Comparison of ENCODE assay signal across 29 cellular contexts in the genomic region with DNA sequence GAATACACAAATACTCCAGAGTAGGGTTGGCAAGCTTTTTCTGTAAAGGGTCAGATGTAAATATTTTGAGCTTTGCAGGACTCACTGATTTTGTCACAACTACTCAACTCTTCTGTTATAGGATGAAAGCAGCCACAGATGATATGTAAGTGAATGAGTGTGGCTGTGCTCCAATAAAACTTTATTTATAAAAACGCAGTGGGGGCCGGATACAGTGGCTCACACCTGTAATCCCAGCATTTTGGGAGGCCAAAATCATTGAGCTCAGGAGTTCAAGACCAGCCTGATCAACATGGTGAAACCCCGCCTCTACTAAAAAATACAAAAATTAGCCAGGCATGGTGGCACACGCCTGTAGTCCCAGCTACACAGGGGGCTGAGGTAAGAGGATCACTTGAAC.
"Had no signal": no experiment of that assay in that cellular context is flagged by ENCODE, and none has a peak within 500 bp of the region (broad histone marks: within the 10 kb centered on the region; RNA-seq: fewer than 3 reads in every experiment).

No MANE protein-coding gene starts in this region.

- ATAC-seq: activated naive CD8-positive, alpha-beta T cell treated with anti-CD3 and anti-CD28 coated beads, Interleukin-2, amount 50 U/mL, for 24 hours; activated T-cell treated with anti-CD3 and anti-CD28 coated beads, Interleukin-2, amount 50 U/mL, for 4 hours; activated T-helper 17 cell treated with anti-CD3 and anti-CD28 coated beads, Interleukin-2, amount 50 U/mL, for 72 hours; body of pancreas; gastroesophageal sphincter; heart right ventricle; WTC11 had no signal

- H3K27me3 ChIP-seq: adrenal gland, body of pancreas, colonic mucosa, esophagus squamous epithelium, gastroesophageal sphincter, heart right ventricle had no signal

- H3K4me3 Mint-ChIP-seq: activated CD4-positive, alpha-beta memory T cell treated with anti-CD3 and anti-CD28 coated beads, Interleukin-2, amount 10 ng/mL, durations not matched to agents 7 days and 5 days; activated CD4-positive, alpha-beta T cell treated with anti-CD3 and anti-CD28 coated beads, Interleukin-2, amount 10 ng/mL, durations not matched to agents 7 days and 5 days; activated naive CD4-positive, alpha-beta T cell treated with anti-CD3 and anti-CD28 coated beads, Interleukin-2, amount 50 U/mL, for 24 hours; activated naive CD8-positive, alpha-beta T cell treated with anti-CD3 and anti-CD28 coated beads for 36 hours; activated naive CD8-positive, alpha-beta T cell treated with anti-CD3 and anti-CD28 coated beads, Interleukin-2, amount 50 U/mL, for 24 hours; activated T-cell treated with anti-CD3 and anti-CD28 coated beads, Interleukin-2, amount 50 U/mL, for 4 hours; activated T-helper 17 cell treated with anti-CD3 and anti-CD28 coated beads, Interleukin-2, amount 50 U/mL, for 72 hours; WTC11 had no signal

- H3K27ac Mint-ChIP-seq: activated CD4-positive, alpha-beta memory T cell treated with anti-CD3 and anti-CD28 coated beads, Interleukin-2, amount 10 ng/mL, durations not matched to agents 7 days and 5 days; activated CD4-positive, alpha-beta T cell treated with anti-CD3 and anti-CD28 coated beads, Interleukin-2, amount 10 ng/mL, durations not matched to agents 7 days and 5 days; activated naive CD4-positive, alpha-beta T cell treated with anti-CD3 and anti-CD28 coated beads, Interleukin-2, amount 50 U/mL, for 24 hours; activated naive CD8-positive, alpha-beta T cell treated with anti-CD3 and anti-CD28 coated beads for 36 hours; activated naive CD8-positive, alpha-beta T cell treated with anti-CD3 and anti-CD28 coated beads, Interleukin-2, amount 50 U/mL, for 24 hours; activated T-helper 17 cell treated with anti-CD3 and anti-CD28 coated beads, Interleukin-2, amount 50 U/mL, for 72 hours; WTC11 had no signal

- H3K9me3 ChIP-seq: adrenal gland, body of pancreas, colonic mucosa had no signal

- H3K9me3 Mint-ChIP-seq: activated naive CD4-positive, alpha-beta T cell treated with anti-CD3 and anti-CD28 coated beads, Interleukin-2, amount 50 U/mL, for 24 hours; activated naive CD8-positive, alpha-beta T cell treated with anti-CD3 and anti-CD28 coated beads, Interleukin-2, amount 50 U/mL, for 24 hours; activated T-helper 17 cell treated with anti-CD3 and anti-CD28 coated beads, Interleukin-2, amount 50 U/mL, for 72 hours had no signal

- H3K27me3 Mint-ChIP-seq: activated CD4-positive, alpha-beta memory T cell treated with anti-CD3 and anti-CD28 coated beads, Interleukin-2, amount 10 ng/mL, durations not matched to agents 7 days and 5 days; activated CD4-positive, alpha-beta T cell treated with anti-CD3 and anti-CD28 coated beads, Interleukin-2, amount 10 ng/mL, durations not matched to agents 7 days and 5 days; activated naive CD4-positive, alpha-beta T cell treated with anti-CD3 and anti-CD28 coated beads, Interleukin-2, amount 50 U/mL, for 24 hours; activated naive CD8-positive, alpha-beta T cell treated with anti-CD3 and anti-CD28 coated beads for 36 hours; activated naive CD8-positive, alpha-beta T cell treated with anti-CD3 and anti-CD28 coated beads, Interleukin-2, amount 50 U/mL, for 24 hours; activated T-helper 17 cell treated with anti-CD3 and anti-CD28 coated beads, Interleukin-2, amount 50 U/mL, for 72 hours had no signal

- H3K27ac ChIP-seq: adrenal gland, colonic mucosa, epithelial cell of prostate, esophagus squamous epithelium, gastroesophageal sphincter, heart right ventricle had no signal

- H3K36me3 ChIP-seq: adrenal gland, colonic mucosa, esophagus squamous epithelium, gastroesophageal sphincter, heart right ventricle had no signal

- H3K4me1 ChIP-seq: colonic mucosa had no signal

- DNase-seq: activated CD4-positive, alpha-beta memory T cell treated with anti-CD3 and anti-CD28 coated beads, Interleukin-2, amount 10 ng/mL, durations not matched to agents 7 days and 5 days; activated CD4-positive, alpha-beta T cell treated with anti-CD3 and anti-CD28 coated beads for 1 hour; activated CD4-positive, alpha-beta T cell treated with anti-CD3 and anti-CD28 coated beads for 4 hours; activated CD4-positive, alpha-beta T cell treated with anti-CD3 and anti-CD28 coated beads, Interleukin-2, amount 10 ng/mL, durations not matched to agents 7 days and 5 days; activated CD4-positive, alpha-beta T cell treated with anti-CD3 and anti-CD28 coated beads, Interleukin-2, amount 50 U/mL, for 4 hours; activated effector memory CD4-positive, alpha-beta T cell treated with Interleukin-2 at 50 U/mL for 16 hours; activated gamma-delta T cell treated with Interleukin-2 at 50 U/mL for 16 hours; activated naive CD4-positive, alpha-beta T cell treated with Interleukin-2 at 50 U/mL for 16 hours; activated naive CD8-positive, alpha-beta T cell treated with anti-CD3 and anti-CD28 coated beads for 36 hours; activated naive CD8-positive, alpha-beta T cell treated with anti-CD3 and anti-CD28 coated beads, Interleukin-2, amount 50 U/mL, for 24 hours; activated T-cell treated with anti-CD3 and anti-CD28 coated beads, Interleukin-2, amount 50 U/mL, for 4 hours; adrenal gland; amygdala; aorta; body of pancreas; caudate nucleus; cerebellar nuclear complex; colonic mucosa; effector CD8-positive, alpha-beta T cell; esophagus squamous epithelium; foreskin melanocyte; heart right ventricle; T-helper 1 cell; T-helper 2 cell had no signal

- H3K4me3 ChIP-seq: adrenal gland, body of pancreas, colonic mucosa, esophagus squamous epithelium, gastroesophageal sphincter, heart right ventricle had no signal
